7 cellular contexts compared by ENCODE assay signal in genomic region chr15:38683382-38684242, GRCh38.
DNase-seq lines count a peak whose midpoint lies in the region; ATAC-seq, FAIRE-seq and TF ChIP-seq lines count a peak whose summit lies in the region.

No MANE protein-coding gene starts in this region.

- H3K4me3 ChIP-seq in GM12878 = no peak overlapping the region

- FAIRE-seq in GM12878 (lab: Jason Lieb, UNC) = peak; percentile 95

- no peaks in the 10 kb centered on the region for H3K27me3 Mint-ChIP-seq in T-helper 2 cell treated with Interferon-gamma antibody and Interleukin-4, amounts not matched to agents 5 μg/mL and 100 μg/mL, for 36 hours (ENCODE audit: low read depth)

- TF ChIP-seq RAD21 in GM12878 (IDR thresholded peaks at IDR 0.05; ENCODE audit: insufficient read depth, low read depth, low read length) = peak; percentile 99

- 26% methylated on average over 2 of the region's 2 CpGs for WGBS in GM12878 (ENCODE audit: insufficient coverage, insufficient replicate concordance, low lambda C conversion rate, missing lambda C conversion rate)

- RAD21 ChIA-PET in GM12878 (lab: Charles Lee; ENCODE audit: unreplicated experiment) = interaction anchor here (0.7 to 12.0 kb wide), 39 partner anchors 8 to 327 kb away, joined by 3 to 322 read pairs (median 6); partner anchors contain the start of genes FAM98B and RASGRP1

- H3K9me3 ChIP-seq in GM12878 (replicated peaks; ENCODE audit: control insufficient read depth, insufficient read depth, low read length) = no peaks in the 10 kb centered on the region

- no peak overlapping the region for H3K4me2 ChIP-seq in GM12878 (ENCODE audit: control insufficient read depth, insufficient read depth)

- H3K27ac ChIP-seq in GM12878 (ENCODE audit: control insufficient read depth, insufficient read depth) = no peak overlapping the region

- no TSS peak for BruUV-seq in GM12878 (replicated peaks; lab: Mats Ljungman, UMichigan)

- H3K9me3 Mint-ChIP-seq in T-helper 2 cell treated with Interferon-gamma antibody and Interleukin-4, amounts not matched to agents 5 μg/mL and 100 μg/mL, for 36 hours = no peaks in the 10 kb centered on the region

- TF ChIP-seq EP300 in GM12878 (IDR thresholded peaks at IDR 0.05; ENCODE audit: borderline replicate concordance in 1 of 2, control insufficient read depth in 1 of 2, low read depth in 2 of 2, low read length in 2 of 2) = no peak

- intact Hi-C loops in GM12878 (cut with micrococcal nuclease; ENCODE audit: unreplicated experiment) = loop anchor here (1.0 to 2.0 kb wide), 3 partner anchors 119 to 243 kb away; partner anchors contain the start of gene RASGRP1

- H3K9ac ChIP-seq in GM12878 (ENCODE audit: control insufficient read depth, insufficient read depth, low read length) = no peak overlapping the region

- CTCF ChIA-PET in GM10248 (lab: Yijun Ruan, JAX) = interaction anchor here (0.6 to 11.1 kb wide), 55 partner anchors 8 to 689 kb away, joined by 3 to 195 read pairs (median 6); partner anchors contain the start of genes FAM98B and RASGRP1
- CTCF ChIA-PET in GM12878 (lab: Yijun Ruan, JAX) = interaction anchor here (0.6 to 15.4 kb wide), 60 partner anchors 8 to 329 kb away, joined by 3 to 288 read pairs (median 6); partner anchors contain the start of genes FAM98B and RASGRP1

- peaks cover 65% of the 10 kb centered on the region for H3K4me1 Mint-ChIP-seq in T-helper 2 cell treated with Interferon-gamma antibody and Interleukin-4, amounts not matched to agents 5 μg/mL and 100 μg/mL, for 36 hours (ENCODE audit: low read depth)

- ATAC-seq in GM21717 (IDR thresholded peaks at IDR 0.05; ENCODE audit: unreplicated experiment) (peak; percentile 70), GM12878 (peak; percentile 94)

- H3K36me3 ChIP-seq in GM12878 (ENCODE audit: control insufficient read depth in 2 of 2, insufficient read depth in 2 of 2, low read length in 1 of 2) = no peaks in the 10 kb centered on the region

- no peaks in the 10 kb centered on the region for H4K20me1 ChIP-seq in GM12878 (ENCODE audit: control insufficient read depth, insufficient read depth)

- no peaks in the 10 kb centered on the region for H3K79me2 ChIP-seq in GM12878 (ENCODE audit: control insufficient read depth, insufficient read depth, low read length)

- H3K4me1 ChIP-seq in GM12878 (ENCODE audit: control insufficient read depth, insufficient read depth, low read length) = peaks cover 5% of the 10 kb centered on the region

- peak overlapping the region; percentile 95 for H3K27ac Mint-ChIP-seq in T-helper 2 cell treated with Interferon-gamma antibody and Interleukin-4, amounts not matched to agents 5 μg/mL and 100 μg/mL, for 36 hours

- POLR2A ChIA-PET in GM10248 (lab: Yijun Ruan, JAX) = no interaction called here
- POLR2A ChIA-PET in GM12878 (lab: Charles Lee) = interaction anchor here (0.6 to 2.9 kb wide), 16 partner anchors 9 to 243 kb away, joined by 3 to 33 read pairs (median 4); partner anchors contain the start of gene RASGRP1

- peak overlapping the region; percentile 69 for H3K4me3 Mint-ChIP-seq in T-helper 2 cell treated with Interferon-gamma antibody and Interleukin-4, amounts not matched to agents 5 μg/mL and 100 μg/mL, for 36 hours

- peak overlapping the region; percentile 45 for H2AFZ ChIP-seq in GM12878 (ENCODE audit: control insufficient read depth, low read depth, low read length)

- no peaks in the 10 kb centered on the region for H3K36me3 Mint-ChIP-seq in T-helper 2 cell treated with Interferon-gamma antibody and Interleukin-4, amounts not matched to agents 5 μg/mL and 100 μg/mL, for 36 hours (ENCODE audit: low read depth)

- TF ChIP-seq POLR2A in GM12878 (IDR thresholded peaks at IDR 0.05; ENCODE audit: low read depth, low read length) = no peak

- SMC1A ChIA-PET in GM12878 (lab: Charles Lee; ENCODE audit: uncharacterized antibody, unreplicated experiment) = interaction anchor here (0.8 to 17.6 kb wide), 51 partner anchors 8 to 689 kb away, joined by 3 to 293 read pairs (median 9); partner anchors contain the start of genes FAM98B and RASGRP1

- H3K27me3 ChIP-seq in GM12878 (replicated peaks in 1 of 2; ENCODE audit: control insufficient read depth in 2 of 2, insufficient read depth in 2 of 2, low read length in 1 of 2) = no peaks in the 10 kb centered on the region

- peak; percentile 82 for TF ChIP-seq CTCF in GM10248 (IDR thresholded peaks at IDR 0.05; ENCODE audit: control extremely low read depth, extremely low read depth, low read depth, missing control alignments)
- peak; percentile 88 for TF ChIP-seq CTCF in LNCAP (IDR thresholded peaks at IDR 0.05)
- TF ChIP-seq CTCF in GM12878 (IDR thresholded peaks at IDR 0.05 in 2 of 3, conservative IDR thresholded peaks at IDR 0.05 in 1 of 3; ENCODE audit: control insufficient read depth in 2 of 3, extremely low read depth in 1 of 3, insufficient read depth in 1 of 3, low read depth in 3 of 3, low read length in 3 of 3) = peak; percentile 73 to 91 (median 88)

- in situ Hi-C loops in GM12878 (cut with MboI) = no loop called here

- DNase-seq in GM10248 (ENCODE audit: extremely low spot score) = peak; percentile 52
- peak; percentile 59 for DNase-seq in T-helper 2 cell treated with Interferon-gamma antibody and Interleukin-4, amounts not matched to agents 5 μg/mL and 100 μg/mL, for 36 hours (ENCODE audit: low spot score)
- DNase-seq in GM12878 (ENCODE audit: low read depth, low spot score) = no peak
- DNase-seq in islet precursor cell = peak; percentile 74
- DNase-seq in stimulated activated CD4-positive, alpha-beta T cell treated with anti-CD3 and anti-CD28 coated beads, Interleukin-4, amount 100 ng/mL, for 24 hours = peak; percentile 76

TF ChIP-seq in GM12878, 131 proteins besides CTCF, POLR2A, EP300 and RAD21:
- 0 out of 2 replicates have a peak, but pooled peaks have one; percentile 12 for TF ChIP-seq RELB (IDR thresholded peaks at IDR 0.05; ENCODE audit: low read depth)
- peak; percentile 98 for TF ChIP-seq SMC3 (IDR thresholded peaks at IDR 0.05; ENCODE audit: borderline replicate concordance, low read length)
- TF ChIP-seq RB1 (IDR thresholded peaks at IDR 0.05; ENCODE audit: borderline replicate concordance) = peak; percentile 61; the same call in 1 of the 2 replicates
- TF ChIP-seq SKIL (IDR thresholded peaks at IDR 0.05; ENCODE audit: low read depth, poor library complexity, severe bottlenecking) = peak; percentile 21
- no peak for TF ChIP-seq TAF1 (IDR thresholded peaks at IDR 0.05; ENCODE audit: borderline replicate concordance, low read depth, low read length)
- no peak for TF ChIP-seq MTA2 (IDR thresholded peaks at IDR 0.05; ENCODE audit: low read depth)
- TF ChIP-seq HDGF (IDR thresholded peaks at IDR 0.05) = no peak
- peak; percentile 49; the same call in 1 of the 2 replicates for TF ChIP-seq MLLT1 (IDR thresholded peaks at IDR 0.05)
- TF ChIP-seq FOXM1 (IDR thresholded peaks at IDR 0.05; ENCODE audit: low read depth, low read length) = peak; percentile 56; the same call in 1 of the 2 replicates
- TF ChIP-seq SRF (IDR thresholded peaks at IDR 0.05; ENCODE audit: low read depth in 2 of 2, low read length in 2 of 2) = no peak
- 0 out of 4 replicates have a peak, but pooled peaks of 1 of the 2 experiments have one; percentile 7 for TF ChIP-seq IKZF2 (IDR thresholded peaks at IDR 0.05)
- TF ChIP-seq YY1 (IDR thresholded peaks at IDR 0.05; ENCODE audit: low read depth, low read length) = peak; percentile 64; the same call in 1 of the 2 replicates
